ENCODE assay signal across 9 cellular contexts in genomic region chr10:101495324-101495925, GRCh38.
A peak's percentile ranks its signal among the peaks of the same experiment; 100 is the strongest.
DNase-seq lines count a peak whose midpoint lies in the region; ATAC-seq, FAIRE-seq and TF ChIP-seq lines count a peak whose summit lies in the region.
"Had no signal": no experiment of that assay in that cellular context is flagged by ENCODE, and none has a peak within 500 bp of the region (broad histone marks: within the 10 kb centered on the region; RNA-seq: fewer than 3 reads in every experiment).

No MANE protein-coding gene starts in this region.

- no peaks in the 10 kb centered on the region for H3K9me3 ChIP-seq in heart right ventricle

- no peak for DNase-seq in heart right ventricle
- DNase-seq in Right ventricle myocardium superior, result no peak
- peak; percentile 69 for DNase-seq in NCI-H82 treated with DMSO at 0.1 percent for 48 hours (lab: John Stamatoyannopoulos, UW; ENCODE audit: unreplicated experiment)
- no peak for DNase-seq in dorsolateral prefrontal cortex
- DNase-seq in RCC 7860 (ENCODE audit: low spot score), result no peak
- no peak for DNase-seq in NCI-H1048 (lab: John Stamatoyannopoulos, UW)
- DNase-seq in SKM-1 (lab: John Stamatoyannopoulos, UW; ENCODE audit: unreplicated experiment), result no peak
- DNase-seq: stimulated activated CD4-positive, alpha-beta T cell treated with anti-CD3 and anti-CD28 coated beads, Interleukin-1b, Interleukin-23, amount 100 ng/mL, for 48 hours had no signal

- H3K27ac ChIP-seq in heart right ventricle, result no peak overlapping the region
- H3K27ac ChIP-seq in dorsolateral prefrontal cortex, result no peak overlapping the region

- TF ChIP-seq CTCF in heart right ventricle (IDR thresholded peaks at IDR 0.05) (peak in 5 of 9 donors; percentile 6 to 43 (median 33)), dorsolateral prefrontal cortex (IDR thresholded peaks at IDR 0.05 in 54 of 56, conservative IDR thresholded peaks at IDR 0.05 in 2 of 56; ENCODE audit: low read depth in 1 of 56, partially characterized antibody in 56 of 56) (peak in 38 of 56 donors; percentile 7 to 58 (median 34))

- H3K4me1 ChIP-seq in heart right ventricle, result peaks cover 0 to 3% (median 0%) of the 10 kb centered on the region in 9 donors

- H3K4me3 ChIP-seq in heart right ventricle (no peak overlapping the region), dorsolateral prefrontal cortex (no peak overlapping the region)

- no peak for ATAC-seq in heart right ventricle
- ATAC-seq in Right ventricle myocardium superior (ENCODE audit: poor library complexity), result no peak
- no peak for ATAC-seq in GM18858 (IDR thresholded peaks at IDR 0.05; ENCODE audit: unreplicated experiment)

- no peak for FAIRE-seq in RCC 7860 (lab: Jason Lieb, UNC)

- H3K27me3 ChIP-seq in heart right ventricle (no peaks in the 10 kb centered on the region), dorsolateral prefrontal cortex (no peaks in the 10 kb centered on the region)

- no peaks in the 10 kb centered on the region for H3K36me3 ChIP-seq in heart right ventricle

- 57 to 63% methylated on average over 4 of the region's 4 CpGs for WGBS in heart right ventricle, 2 donors

- intact Hi-C loops in heart right ventricle (cut with DNase I) (no loop called here), Right ventricle myocardium superior (cut with DNase I) (no loop called here), dorsolateral prefrontal cortex (cut with DNase I) (no loop called here)
